In the genomic region with DNA sequence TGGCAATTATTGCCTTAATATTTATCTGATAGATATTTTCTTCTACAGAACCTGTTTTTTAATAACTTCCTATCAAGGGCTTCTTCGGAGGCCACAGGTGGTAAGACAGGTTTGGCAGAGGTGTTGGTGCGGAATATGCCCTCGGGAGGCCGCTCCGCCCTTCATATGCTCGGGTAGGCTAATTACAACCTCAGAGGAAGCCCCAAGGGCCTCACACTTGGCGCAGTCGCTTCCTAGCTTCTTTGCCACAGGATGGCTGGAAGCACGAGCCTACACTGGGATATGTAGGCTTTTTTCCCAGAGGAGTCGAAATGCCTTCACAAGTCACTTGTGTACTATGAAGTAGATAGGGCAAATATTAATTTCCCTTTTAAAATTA, we compare ENCODE assay signal across 12 cellular contexts.
DNase-seq lines count a peak whose midpoint lies in the region; ATAC-seq, FAIRE-seq and TF ChIP-seq lines count a peak whose summit lies in the region.
"Had no signal": no experiment of that assay in that cellular context is flagged by ENCODE, and none has a peak within 500 bp of the region (broad histone marks: within the 10 kb centered on the region; RNA-seq: fewer than 3 reads in every experiment).

No MANE protein-coding gene starts in this region.

- no peak overlapping the region for H2AK5ac ChIP-seq in IMR-90 (ENCODE audit: low read depth, low read length)
- peak overlapping the region; percentile 23 for H2AK5ac ChIP-seq in mesenchymal stem cell (ENCODE audit: low read length, severe bottlenecking)

- peak overlapping the region; percentile 98 for H3K27ac Mint-ChIP-seq in MCF 10A (ENCODE audit: low read depth, unreplicated experiment)
- H3K27ac Mint-ChIP-seq: stimulated activated naive B cell treated with anti-CD40 and anti-IgM and Interleukin-4, amounts not matched to agents 10 μg/mL and 1 μg/mL and 100 μg/mL, for 72 hours had no signal

- H2BK15ac ChIP-seq in IMR-90 (ENCODE audit: low read depth, low read length) = no peak overlapping the region
- no peak overlapping the region for H2BK15ac ChIP-seq in mesenchymal stem cell (ENCODE audit: low read depth, poor library complexity, severe bottlenecking)

- peaks cover 68% of the 10 kb centered on the region; the same call in 1 of the 2 replicates for H4K20me1 ChIP-seq in IMR-90 (ENCODE audit: insufficient read depth, low read length)
- H4K20me1 ChIP-seq: BLaER1 had no signal

- H3K27ac ChIP-seq in A549 (peak overlapping the region; percentile 74 to 85), IMR-90 (ENCODE audit: insufficient read depth, low read length) (peak overlapping the region; percentile 53; the same call in 1 of the 2 replicates), mesenchymal stem cell (ENCODE audit: low read length, poor library complexity, severe bottlenecking) (no peak overlapping the region)
- H3K27ac ChIP-seq: BLaER1 had no signal

- H3K9me3 ChIP-seq in A549 (no peaks in the 10 kb centered on the region), IMR-90 (ENCODE audit: control insufficient read depth, insufficient read depth, low read length) (no peaks in the 10 kb centered on the region), mesenchymal stem cell (ENCODE audit: control insufficient read depth, low read length) (no peaks in the 10 kb centered on the region)
- H3K9me3 ChIP-seq: BLaER1 had no signal

- 0 out of 2 replicates have a peak overlapping the region, but pooled peaks have one; percentile 50 for H2BK20ac ChIP-seq in IMR-90 (ENCODE audit: low read depth, low read length)

- H3K36me3 Mint-ChIP-seq in MCF 10A (ENCODE audit: insufficient read depth, unreplicated experiment) = no peaks in the 10 kb centered on the region

- intact Hi-C loops in IMR-90 (cut with micrococcal nuclease) = no loop called here
- intact Hi-C loops in MCF 10A (cut with micrococcal nuclease) = loop anchor here (1.0 to 2.0 kb wide), 2 partner anchors 10 to 68 kb away; no protein-coding TSS in a partner anchor

- no peak for TF ChIP-seq EP300 in A549 (IDR thresholded peaks at IDR 0.05)

- peaks cover 17% of the 10 kb centered on the region for H3K4me1 Mint-ChIP-seq in MCF 10A (ENCODE audit: insufficient read depth, unreplicated experiment)
- H3K4me1 Mint-ChIP-seq: stimulated activated naive B cell treated with anti-CD40 and anti-IgM and Interleukin-4, amounts not matched to agents 10 μg/mL and 1 μg/mL and 100 μg/mL, for 72 hours had no signal

- H3K4me3 Mint-ChIP-seq in MCF 10A (ENCODE audit: unreplicated experiment) = peak overlapping the region; percentile 34
- H3K4me3 Mint-ChIP-seq: stimulated activated naive B cell treated with anti-CD40 and anti-IgM and Interleukin-4, amounts not matched to agents 10 μg/mL and 1 μg/mL and 100 μg/mL, for 72 hours had no signal

- peak overlapping the region; percentile 25; the same call in 1 of the 2 replicates for H4K91ac ChIP-seq in IMR-90 (ENCODE audit: insufficient read depth, low read depth, low read length)
- peak overlapping the region; percentile 34 for H4K91ac ChIP-seq in mesenchymal stem cell (ENCODE audit: low read length)

- H2AK9ac ChIP-seq in IMR-90 (replicated peaks; ENCODE audit: low read depth, low read length, poor library complexity) = no peak overlapping the region

- peak overlapping the region; percentile 38 for H4K5ac ChIP-seq in IMR-90 (ENCODE audit: low read depth, low read length)

- peak overlapping the region; percentile 75 for H2BK5ac ChIP-seq in IMR-90 (ENCODE audit: low read depth, low read length, poor library complexity, severe bottlenecking)
- H2BK5ac ChIP-seq in mesenchymal stem cell (ENCODE audit: low read depth, low read length, poor library complexity, severe bottlenecking) = no peak overlapping the region

- no peaks in the 10 kb centered on the region for H3K9me3 Mint-ChIP-seq in MCF 10A (ENCODE audit: unreplicated experiment)
- H3K9me3 Mint-ChIP-seq: stimulated activated naive B cell treated with anti-CD40 and anti-IgM and Interleukin-4, amounts not matched to agents 10 μg/mL and 1 μg/mL and 100 μg/mL, for 72 hours had no signal

- H4K8ac ChIP-seq in IMR-90 (ENCODE audit: low read depth in 2 of 2, low read length in 2 of 2) (peak overlapping the region in 1 of 2 experiments; percentile 15; a peak in 1 of 4 replicates), mesenchymal stem cell (ENCODE audit: low read length) (no peak overlapping the region)

- H3K79me1 ChIP-seq in IMR-90 (ENCODE audit: low read depth in 1 of 2, low read length in 2 of 2) = peaks cover 10 to 61% of the 10 kb centered on the region in 2 experiments
- H3K79me1 ChIP-seq in mesenchymal stem cell (replicated peaks; ENCODE audit: low read length, poor library complexity, severe bottlenecking) = peaks cover 20% of the 10 kb centered on the region

- no peaks in the 10 kb centered on the region for H3K27me3 Mint-ChIP-seq in MCF 10A (ENCODE audit: insufficient read depth, unreplicated experiment)
- H3K27me3 Mint-ChIP-seq: stimulated activated naive B cell treated with anti-CD40 and anti-IgM and Interleukin-4, amounts not matched to agents 10 μg/mL and 1 μg/mL and 100 μg/mL, for 72 hours had no signal

- H3K4me1 ChIP-seq in A549 (peaks cover 26% of the 10 kb centered on the region), IMR-90 (ENCODE audit: control insufficient read depth, insufficient read depth, low read length) (peaks cover 17% of the 10 kb centered on the region), mesenchymal stem cell (ENCODE audit: control insufficient read depth, insufficient read depth, low read depth, low read length) (peaks cover 2% of the 10 kb centered on the region)
- H3K4me1 ChIP-seq: BLaER1 had no signal

- no peak overlapping the region for H3K14ac ChIP-seq in IMR-90 (replicated peaks; ENCODE audit: low read depth, low read length)
- no peak overlapping the region for H3K14ac ChIP-seq in mesenchymal stem cell (ENCODE audit: low read length in 2 of 2)

- peak overlapping the region in 1 of 2 experiments; percentile 6 for H2BK12ac ChIP-seq in mesenchymal stem cell (ENCODE audit: low read length in 2 of 2)

- dilution Hi-C loops in IMR-90 (cut with HindIII; ENCODE audit: low sequenced_read_pairs, unreplicated experiment) = no loop called here

- WGBS in A549 (ENCODE audit: missing lambda C conversion rate) = 19% methylated on average over 10 of the region's 10 CpGs
- 83% methylated on average over 3 of the region's 10 CpGs; no CpG with 5 or more reads in 1 of the 2 experiments for WGBS in IMR-90 (ENCODE audit: extremely low coverage in 2 of 2, insufficient read length in 1 of 2), 2 experiments
- WGBS in mesenchymal stem cell = 87% methylated on average over 10 of the region's 10 CpGs

- H3K18ac ChIP-seq in IMR-90 (ENCODE audit: low read depth, low read length) = peak overlapping the region; percentile 26
- H3K18ac ChIP-seq in mesenchymal stem cell (ENCODE audit: low read depth in 1 of 2, low read length in 2 of 2) = peak overlapping the region in 1 of 2 experiments; percentile 64

- DNase-seq in A549 (ENCODE audit: low read depth in 1 of 2, low spot score in 1 of 2) (peak in 1 of 2 experiments; percentile 64), IMR-90 (no peak), MCF 10A (ENCODE audit: unreplicated experiment) (peak; percentile 69), mesenchymal stem cell (no peak), GM10266 (ENCODE audit: extremely low spot score) (no peak)
- DNase-seq: NCI-H446 treated with DMSO at 0.1 percent for 48 hours; stimulated activated naive B cell treated with anti-CD40 and anti-IgM and Interleukin-4, amounts not matched to agents 10 μg/mL and 1 μg/mL and 100 μg/mL, for 72 hours had no signal

- H2AFZ ChIP-seq in IMR-90 (replicated peaks; ENCODE audit: low read length, poor library complexity) (no peak overlapping the region), mesenchymal stem cell (ENCODE audit: low read depth, low read length) (no peak overlapping the region)

- H2BK120ac ChIP-seq in IMR-90 (ENCODE audit: low read depth, low read length) = peak overlapping the region; percentile 3; the same call in 1 of the 2 replicates
- H2BK120ac ChIP-seq in mesenchymal stem cell (ENCODE audit: low read depth, low read length) = no peak overlapping the region

- BruUV-seq in IMR-90 (replicated peaks; lab: Mats Ljungman, UMichigan) (no TSS peak), MCF 10A (replicated peaks; lab: Mats Ljungman, UMichigan) (TSS peak; percentile 94)

- no peak for FAIRE-seq in A549 (lab: Jason Lieb, UNC)
- FAIRE-seq: endometrium had no signal

- H3K9ac ChIP-seq in IMR-90 (ENCODE audit: low read depth, low read length) (no peak overlapping the region), mesenchymal stem cell (ENCODE audit: low read length) (peak overlapping the region; percentile 70)
- H3K9ac ChIP-seq: BLaER1 had no signal

- H3K9me1 ChIP-seq in IMR-90 (ENCODE audit: insufficient read depth, low read length) = peaks cover 13% of the 10 kb centered on the region

- TF ChIP-seq CTCF in A549 (IDR thresholded peaks at IDR 0.05) (no peak), IMR-90 (conservative IDR thresholded peaks at IDR 0.05; ENCODE audit: low read depth, low read length) (no peak), MCF 10A (IDR thresholded peaks at IDR 0.05; ENCODE audit: unreplicated experiment) (peak; percentile 23), GM10266 (IDR thresholded peaks at IDR 0.05; ENCODE audit: control insufficient read depth, insufficient read depth, low read depth, missing control alignments) (no peak)

- no peak overlapping the region for H3K23ac ChIP-seq in IMR-90 (ENCODE audit: low read depth, low read length)
- no peak overlapping the region for H3K23ac ChIP-seq in mesenchymal stem cell (ENCODE audit: low read length in 2 of 2)

- H3K36me3 ChIP-seq in IMR-90 (ENCODE audit: control insufficient read depth, insufficient read depth, low read length) (peaks cover 2% of the 10 kb centered on the region), mesenchymal stem cell (ENCODE audit: control insufficient read depth in 1 of 2, insufficient read depth in 2 of 2, low read depth in 1 of 2, low read length in 2 of 2) (no peaks in the 10 kb centered on the region)
- H3K36me3 ChIP-seq: BLaER1 had no signal

- CTCF ChIA-PET in A549 (lab: Yijun Ruan, JAX) (interaction anchor here (0.6 to 4.8 kb wide), 5 partner anchors 9 to 171 kb away, joined by 3 to 51 read pairs (median 5); no protein-coding TSS in a partner anchor), IMR-90 (lab: Yijun Ruan, JAX) (interaction anchor here (1.2 kb wide), 2 partner anchors 9 to 17 kb away, joined by 4 to 14 read pairs; no protein-coding TSS in a partner anchor), MCF 10A (lab: Yijun Ruan, JAX) (interaction anchor here (0.6 to 4.2 kb wide), 20 partner anchors 9 to 1210 kb away, joined by 3 to 41 read pairs (median 4); no protein-coding TSS in a partner anchor)

- H3K4ac ChIP-seq in IMR-90 (ENCODE audit: low read depth, low read length) (no peak overlapping the region), mesenchymal stem cell (ENCODE audit: low read depth in 1 of 2, low read length in 2 of 2) (no peak overlapping the region)

- H3K56ac ChIP-seq in IMR-90 (ENCODE audit: extremely low read depth, insufficient read depth, low read length) = no peak overlapping the region

- peak; percentile 87 to 90 for ATAC-seq in A549
- ATAC-seq in IMR-90 (ENCODE audit: low read depth) = peak; percentile 36
- no peak for ATAC-seq in GM19328 (IDR thresholded peaks at IDR 0.05; ENCODE audit: unreplicated experiment)
- no peak for ATAC-seq in GM19035 (IDR thresholded peaks at IDR 0.05; ENCODE audit: unreplicated experiment)
- no peak for ATAC-seq in GM19467 (IDR thresholded peaks at IDR 0.05; ENCODE audit: unreplicated experiment)
- ATAC-seq: stimulated activated naive B cell treated with anti-CD40 and anti-IgM and Interleukin-4, amounts not matched to agents 10 μg/mL and 1 μg/mL and 100 μg/mL, for 72 hours had no signal

- in situ Hi-C loops in IMR-90 (cut with MboI; ENCODE audit: low sequenced_read_pairs) = no loop called here

- no peak overlapping the region for H3K4me3 ChIP-seq in A549
- H3K4me3 ChIP-seq in IMR-90 (ENCODE audit: insufficient read depth, low read depth, low read length) = no peak overlapping the region
- H3K4me3 ChIP-seq in mesenchymal stem cell (ENCODE audit: insufficient read depth in 1 of 2, low read depth in 1 of 2, low read length in 2 of 2) = no peak overlapping the region
- H3K4me3 ChIP-seq: BLaER1 had no signal

- no peak for TF ChIP-seq RAD21 in A549 (conservative IDR thresholded peaks at IDR 0.05 in 1 of 2, IDR thresholded peaks at IDR 0.05 in 1 of 2)
- TF ChIP-seq RAD21 in IMR-90 (IDR thresholded peaks at IDR 0.05; ENCODE audit: low read length) = no peak

- POLR2A ChIA-PET in A549 (lab: Yijun Ruan, JAX) = no interaction called here
- POLR2A ChIA-PET in IMR-90 (lab: Charles Lee; ENCODE audit: unreplicated experiment) = no interaction called here
- POLR2A ChIA-PET in MCF 10A (lab: Yijun Ruan, JAX) = interaction anchor here (0.8 to 5.7 kb wide), 10 partner anchors 9 to 1265 kb away, joined by 3 to 104 read pairs (median 5); no protein-coding TSS in a partner anchor

- TF ChIP-seq POLR2A in A549 (IDR thresholded peaks at IDR 0.05; ENCODE audit: low read length) (no peak), IMR-90 (IDR thresholded peaks at IDR 0.05; ENCODE audit: low read depth, low read length) (no peak)

- H3K4me2 ChIP-seq in A549 (peak overlapping the region; percentile 84), IMR-90 (ENCODE audit: low read depth, low read length) (peak overlapping the region; percentile 20; the same call in 1 of the 2 replicates), mesenchymal stem cell (ENCODE audit: low read length, poor library complexity, severe bottlenecking) (no peak overlapping the region)
- H3K4me2 ChIP-seq: BLaER1 had no signal

- H3K27me3 ChIP-seq in IMR-90 (ENCODE audit: control insufficient read depth, insufficient read depth, low read length) (no peaks in the 10 kb centered on the region), mesenchymal stem cell (ENCODE audit: control insufficient read depth in 1 of 2, insufficient read depth in 1 of 2, low read length in 2 of 2) (no peaks in the 10 kb centered on the region)
- H3K27me3 ChIP-seq: BLaER1 had no signal

Comparison
In these comparisons a context has a peak if more than half of its experiments do, and no peak if none do; other contexts are left out.
1. ATAC-seq: peak in A549 (2 of 2) and IMR-90 (single experiment); none in GM19328 (single experiment), GM19035 (single experiment) and GM19467 (single experiment).